20 cellular contexts compared by ENCODE assay signal in the genomic region with DNA sequence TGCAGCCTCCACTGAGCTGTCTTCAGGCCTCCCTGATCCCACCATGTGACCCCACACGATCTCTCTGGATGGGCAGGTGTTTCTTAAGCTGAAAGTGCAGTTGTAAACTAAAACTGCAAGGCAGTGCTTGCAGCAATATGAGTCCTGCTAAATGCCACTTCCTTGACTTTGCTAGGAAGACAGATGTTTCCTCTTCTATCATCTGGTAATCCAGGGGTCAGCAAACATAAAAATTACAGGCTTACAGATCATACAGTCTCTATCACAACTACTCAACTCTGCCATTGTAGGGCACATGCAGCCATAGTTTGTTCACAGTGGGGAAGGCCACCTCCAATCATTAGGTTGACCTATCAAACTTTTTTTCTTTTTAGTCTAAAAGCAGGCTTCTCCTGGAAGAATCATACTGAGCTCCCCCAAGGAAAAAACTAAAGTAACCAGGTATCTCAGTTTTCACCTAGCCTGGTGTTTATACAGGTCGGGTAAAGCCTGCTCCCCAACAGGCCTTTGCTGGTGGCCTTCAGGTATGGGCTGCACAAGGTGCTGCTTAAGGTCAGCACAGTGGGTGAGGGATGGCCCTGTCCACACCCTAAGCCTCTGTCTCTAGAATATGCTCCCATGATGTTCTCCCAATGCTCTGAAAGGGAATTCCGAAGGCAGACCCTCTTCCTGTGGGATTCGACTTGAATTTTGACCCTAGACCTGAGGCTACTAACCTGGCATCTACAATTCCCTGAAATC. TPM values are rescaled to one million over a fixed set of nuclear protein-coding genes. Genes with fewer than 3 reads are reported as not detected.
"Had no signal": no experiment of that assay in that cellular context is flagged by ENCODE, and none has a peak within 500 bp of the region (broad histone marks: within the 10 kb centered on the region; RNA-seq: fewer than 3 reads in every experiment).

No MANE protein-coding gene starts in this region.

- H3K27ac ChIP-seq: ascending aorta, epithelial cell of prostate, foreskin keratinocyte, neutrophil, parathyroid adenoma, sigmoid colon, testis, upper lobe of right lung, WERI-Rb-1 had no signal

- H3K9me3 ChIP-seq: ascending aorta, neutrophil, sigmoid colon, testis, upper lobe of right lung had no signal

- H3K36me3 ChIP-seq: ascending aorta, neutrophil, sigmoid colon, upper lobe of right lung had no signal

- H3K27me3 ChIP-seq: ascending aorta, sigmoid colon, testis had no signal

- H3K4me3 ChIP-seq: ascending aorta, sigmoid colon, testis, upper lobe of right lung had no signal

- H3K79me2 ChIP-seq: parathyroid adenoma had no signal

- ATAC-seq: activated T-cell treated with anti-CD3 and anti-CD28 coated beads, Interleukin-2, amount 50 U/mL, for 72 hours; effector memory CD8-positive, alpha-beta T cell; foreskin keratinocyte; natural killer cell; stimulated activated memory B cell treated with anti-CD40 and anti-IgM and Interleukin-4, amounts not matched to agents 10 μg/mL and 1 μg/mL and 100 μg/mL, for 72 hours; T-helper 17 cell; upper lobe of right lung had no signal

- H3K4me1 ChIP-seq: ascending aorta, foreskin keratinocyte, sigmoid colon, upper lobe of right lung had no signal

- H3K9ac ChIP-seq: parathyroid adenoma had no signal

- DNase-seq: activated CD4-positive, alpha-beta T cell treated with anti-CD3 and anti-CD28 coated beads, Interleukin-2, amount 50 U/mL, for 4 hours; activated gamma-delta T cell; activated T-cell treated with anti-CD3 and anti-CD28 coated beads, Interleukin-2, amount 50 U/mL, for 72 hours; effector memory CD8-positive, alpha-beta T cell; foreskin keratinocyte; kidney glomerular epithelial cell; mesenchymal stem cell; natural killer cell; sigmoid colon; stimulated activated CD4-positive, alpha-beta T cell treated with anti-CD3 and anti-CD28 coated beads, Interleukin-4, amount 100 ng/mL, for 4 hours; T-helper 17 cell; testis; upper lobe of right lung; WERI-Rb-1 had no signal

RNA-seq across cellular contexts. Expression of gene ABCA4, which starts 10.8 kb away (rescaled TPM):
- total RNA-seq: activated CD8-positive, alpha-beta memory T cell treated with anti-CD3 and anti-CD28 coated beads for 36 hours; ascending aorta; foreskin keratinocyte; T-helper 17 cell had no signal
- polyA plus RNA-seq: foreskin keratinocyte had no signal
